1 cellular context compared by ENCODE assay signal in the genomic region with DNA sequence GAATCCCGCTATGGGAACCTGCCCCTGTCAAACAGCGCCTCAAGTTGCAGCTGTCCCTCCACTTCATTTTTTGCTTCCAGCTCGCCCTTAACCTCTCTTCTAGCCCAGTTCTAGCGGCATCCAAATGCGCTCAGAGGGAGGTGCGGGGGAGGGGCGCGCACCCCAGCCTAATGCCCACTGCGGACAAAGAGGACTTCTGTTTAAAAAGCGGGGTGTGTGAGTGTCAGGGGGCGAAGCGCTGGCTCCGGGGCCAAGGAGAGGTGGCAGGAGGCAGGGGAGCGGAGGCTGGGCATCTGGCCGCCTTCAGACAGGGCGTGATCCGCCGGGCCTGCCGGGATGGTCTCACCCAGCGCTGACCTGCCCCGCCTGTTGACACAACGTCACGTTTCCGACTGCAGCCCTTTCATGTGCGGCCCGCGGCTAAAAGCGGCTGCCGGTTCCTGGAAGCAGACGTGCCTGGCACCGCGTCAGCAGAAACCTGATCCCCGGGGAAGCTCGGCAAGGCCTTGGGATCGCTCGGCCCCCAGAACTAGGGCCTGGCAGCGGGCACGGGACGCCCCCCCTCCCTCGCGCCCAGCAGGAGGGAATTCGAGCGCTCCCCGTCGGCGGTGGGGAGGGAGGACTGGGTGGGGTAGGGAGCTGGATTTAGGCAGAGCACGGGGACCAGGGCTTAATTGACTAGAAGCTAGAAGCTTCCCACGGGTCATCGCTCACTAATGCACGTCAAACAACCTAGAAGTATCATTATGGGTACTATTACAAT.
A peak's percentile ranks its signal among the peaks of the same experiment; 100 is the strongest.
TF ChIP-seq lines count a peak whose summit lies in the region.

No MANE protein-coding gene starts in this region.

TF ChIP-seq in HEK293, 187 proteins besides CTCF, POLR2A, EP300 and RAD21 (continued from another document and continues in another):
- TF ChIP-seq, protein P1, sequence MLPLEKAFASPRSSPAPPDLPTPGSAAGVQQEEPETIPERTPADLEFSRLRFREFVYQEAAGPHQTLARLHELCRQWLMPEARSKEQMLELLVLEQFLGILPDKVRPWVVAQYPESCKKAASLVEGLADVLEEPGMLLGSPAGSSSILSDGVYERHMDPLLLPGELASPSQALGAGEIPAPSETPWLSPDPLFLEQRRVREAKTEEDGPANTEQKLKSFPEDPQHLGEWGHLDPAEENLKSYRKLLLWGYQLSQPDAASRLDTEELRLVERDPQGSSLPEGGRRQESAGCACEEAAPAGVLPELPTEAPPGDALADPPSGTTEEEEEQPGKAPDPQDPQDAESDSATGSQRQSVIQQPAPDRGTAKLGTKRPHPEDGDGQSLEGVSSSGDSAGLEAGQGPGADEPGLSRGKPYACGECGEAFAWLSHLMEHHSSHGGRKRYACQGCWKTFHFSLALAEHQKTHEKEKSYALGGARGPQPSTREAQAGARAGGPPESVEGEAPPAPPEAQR (tag by site-specific recombination; IDR thresholded peaks at IDR 0.05), result no peak
- TF ChIP-seq ZBTB1 (tag by site-specific recombination; IDR thresholded peaks at IDR 0.05), result peak; percentile 29; the same call in 1 of the 2 replicates
- TF ChIP-seq, protein P2, sequence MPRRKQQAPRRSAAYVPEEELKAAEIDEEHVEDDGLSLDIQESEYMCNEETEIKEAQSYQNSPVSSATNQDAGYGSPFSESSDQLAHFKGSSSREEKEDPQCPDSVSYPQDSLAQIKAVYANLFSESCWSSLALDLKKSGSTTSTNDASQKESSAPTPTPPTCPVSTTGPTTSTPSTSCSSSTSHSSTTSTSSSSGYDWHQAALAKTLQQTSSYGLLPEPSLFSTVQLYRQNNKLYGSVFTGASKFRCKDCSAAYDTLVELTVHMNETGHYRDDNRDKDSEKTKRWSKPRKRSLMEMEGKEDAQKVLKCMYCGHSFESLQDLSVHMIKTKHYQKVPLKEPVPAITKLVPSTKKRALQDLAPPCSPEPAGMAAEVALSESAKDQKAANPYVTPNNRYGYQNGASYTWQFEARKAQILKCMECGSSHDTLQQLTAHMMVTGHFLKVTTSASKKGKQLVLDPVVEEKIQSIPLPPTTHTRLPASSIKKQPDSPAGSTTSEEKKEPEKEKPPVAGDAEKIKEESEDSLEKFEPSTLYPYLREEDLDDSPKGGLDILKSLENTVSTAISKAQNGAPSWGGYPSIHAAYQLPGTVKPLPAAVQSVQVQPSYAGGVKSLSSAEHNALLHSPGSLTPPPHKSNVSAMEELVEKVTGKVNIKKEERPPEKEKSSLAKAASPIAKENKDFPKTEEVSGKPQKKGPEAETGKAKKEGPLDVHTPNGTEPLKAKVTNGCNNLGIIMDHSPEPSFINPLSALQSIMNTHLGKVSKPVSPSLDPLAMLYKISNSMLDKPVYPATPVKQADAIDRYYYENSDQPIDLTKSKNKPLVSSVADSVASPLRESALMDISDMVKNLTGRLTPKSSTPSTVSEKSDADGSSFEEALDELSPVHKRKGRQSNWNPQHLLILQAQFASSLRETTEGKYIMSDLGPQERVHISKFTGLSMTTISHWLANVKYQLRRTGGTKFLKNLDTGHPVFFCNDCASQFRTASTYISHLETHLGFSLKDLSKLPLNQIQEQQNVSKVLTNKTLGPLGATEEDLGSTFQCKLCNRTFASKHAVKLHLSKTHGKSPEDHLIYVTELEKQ (tag by site-specific recombination; IDR thresholded peaks at IDR 0.05; ENCODE audit: borderline replicate concordance), result peak; percentile 90
- TF ChIP-seq ZNF560 (tag by site-specific recombination; IDR thresholded peaks at IDR 0.05; ENCODE audit: borderline replicate concordance), result no peak
- TF ChIP-seq, protein P3, sequence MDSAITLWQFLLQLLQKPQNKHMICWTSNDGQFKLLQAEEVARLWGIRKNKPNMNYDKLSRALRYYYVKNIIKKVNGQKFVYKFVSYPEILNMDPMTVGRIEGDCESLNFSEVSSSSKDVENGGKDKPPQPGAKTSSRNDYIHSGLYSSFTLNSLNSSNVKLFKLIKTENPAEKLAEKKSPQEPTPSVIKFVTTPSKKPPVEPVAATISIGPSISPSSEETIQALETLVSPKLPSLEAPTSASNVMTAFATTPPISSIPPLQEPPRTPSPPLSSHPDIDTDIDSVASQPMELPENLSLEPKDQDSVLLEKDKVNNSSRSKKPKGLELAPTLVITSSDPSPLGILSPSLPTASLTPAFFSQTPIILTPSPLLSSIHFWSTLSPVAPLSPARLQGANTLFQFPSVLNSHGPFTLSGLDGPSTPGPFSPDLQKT (IDR thresholded peaks at IDR 0.05; ENCODE audit: borderline replicate concordance, low read depth, low read length), result no peak
- peak; percentile 80 for TF ChIP-seq ZNF10 (tag by site-specific recombination; IDR thresholded peaks at IDR 0.05)
- no peak for TF ChIP-seq ZNF350 (tag by site-specific recombination; IDR thresholded peaks at IDR 0.05)
- no peak for TF ChIP-seq ZNF791 (tag by site-specific recombination; IDR thresholded peaks at IDR 0.05)
- TF ChIP-seq, protein P4, sequence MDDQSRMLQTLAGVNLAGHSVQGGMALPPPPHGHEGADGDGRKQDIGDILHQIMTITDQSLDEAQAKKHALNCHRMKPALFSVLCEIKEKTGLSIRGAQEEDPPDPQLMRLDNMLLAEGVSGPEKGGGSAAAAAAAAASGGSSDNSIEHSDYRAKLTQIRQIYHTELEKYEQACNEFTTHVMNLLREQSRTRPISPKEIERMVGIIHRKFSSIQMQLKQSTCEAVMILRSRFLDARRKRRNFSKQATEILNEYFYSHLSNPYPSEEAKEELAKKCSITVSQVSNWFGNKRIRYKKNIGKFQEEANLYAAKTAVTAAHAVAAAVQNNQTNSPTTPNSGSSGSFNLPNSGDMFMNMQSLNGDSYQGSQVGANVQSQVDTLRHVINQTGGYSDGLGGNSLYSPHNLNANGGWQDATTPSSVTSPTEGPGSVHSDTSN (CRISPR knock-in tag; IDR thresholded peaks at IDR 0.05), result 0 out of 2 replicates have a peak, but pooled peaks have one; percentile 27
- no peak for TF ChIP-seq ZNF776 (tag by site-specific recombination; IDR thresholded peaks at IDR 0.05; ENCODE audit: borderline replicate concordance)
- TF ChIP-seq FEZF1 (tag by site-specific recombination; IDR thresholded peaks at IDR 0.05), result peak; percentile 98
- TF ChIP-seq ZNF510 (tag by site-specific recombination; IDR thresholded peaks at IDR 0.05; ENCODE audit: insufficient replicate concordance), result no peak
- TF ChIP-seq ZNF777 (tag by site-specific recombination; IDR thresholded peaks at IDR 0.05; ENCODE audit: borderline replicate concordance), result peak; percentile 42; the same call in 1 of the 2 replicates
- TF ChIP-seq ZSCAN16 (tag by site-specific recombination; IDR thresholded peaks at IDR 0.05), result no peak
- peak; percentile 87 for TF ChIP-seq SP2 (tag by site-specific recombination; IDR thresholded peaks at IDR 0.05)
- peak; percentile 93 for TF ChIP-seq MZF1 (tag by site-specific recombination; IDR thresholded peaks at IDR 0.05; ENCODE audit: borderline replicate concordance)
- peak; percentile 99 for TF ChIP-seq ZSCAN30 (tag by site-specific recombination; IDR thresholded peaks at IDR 0.05)
- no peak for TF ChIP-seq ZNF747 (tag by site-specific recombination; IDR thresholded peaks at IDR 0.05)
- TF ChIP-seq ZNF302 (tag by site-specific recombination; IDR thresholded peaks at IDR 0.05; ENCODE audit: low read depth), result no peak
- peak; percentile 95 for TF ChIP-seq ZBTB21 (tag by site-specific recombination; IDR thresholded peaks at IDR 0.05)
- no peak for TF ChIP-seq ZNF416 (tag by site-specific recombination; IDR thresholded peaks at IDR 0.05)
- TF ChIP-seq, protein P5, sequence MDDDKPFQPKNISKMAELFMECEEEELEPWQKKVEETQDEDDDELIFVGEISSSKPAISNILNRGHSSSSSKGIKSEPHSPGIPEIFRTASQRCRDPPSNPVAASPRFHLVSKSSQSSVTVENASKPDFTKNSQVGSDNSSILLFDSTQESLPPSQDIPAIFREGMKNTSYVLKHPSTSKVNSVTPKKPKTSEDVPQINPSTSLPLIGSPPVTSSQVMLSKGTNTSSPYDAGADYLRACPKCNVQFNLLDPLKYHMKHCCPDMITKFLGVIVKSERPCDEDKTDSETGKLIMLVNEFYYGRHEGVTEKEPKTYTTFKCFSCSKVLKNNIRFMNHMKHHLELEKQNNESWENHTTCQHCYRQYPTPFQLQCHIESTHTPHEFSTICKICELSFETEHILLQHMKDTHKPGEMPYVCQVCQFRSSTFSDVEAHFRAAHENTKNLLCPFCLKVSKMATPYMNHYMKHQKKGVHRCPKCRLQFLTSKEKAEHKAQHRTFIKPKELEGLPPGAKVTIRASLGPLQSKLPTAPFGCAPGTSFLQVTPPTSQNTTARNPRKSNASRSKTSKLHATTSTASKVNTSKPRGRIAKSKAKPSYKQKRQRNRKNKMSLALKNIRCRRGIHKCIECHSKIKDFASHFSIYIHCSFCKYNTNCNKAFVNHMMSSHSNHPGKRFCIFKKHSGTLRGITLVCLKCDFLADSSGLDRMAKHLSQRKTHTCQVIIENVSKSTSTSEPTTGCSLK (tag by site-specific recombination; IDR thresholded peaks at IDR 0.05), result no peak
- no peak for TF ChIP-seq ZFP41 (tag by site-specific recombination; IDR thresholded peaks at IDR 0.05; ENCODE audit: borderline replicate concordance)
- peak; percentile 35; the same call in 1 of the 2 replicates for TF ChIP-seq BCL11B (tag by site-specific recombination; IDR thresholded peaks at IDR 0.05; ENCODE audit: low read depth)
- no peak for TF ChIP-seq ZNF677 (tag by site-specific recombination; IDR thresholded peaks at IDR 0.05)
- TF ChIP-seq GLIS1 (tag by site-specific recombination; IDR thresholded peaks at IDR 0.05), result peak; percentile 98
- TF ChIP-seq, protein P6, sequence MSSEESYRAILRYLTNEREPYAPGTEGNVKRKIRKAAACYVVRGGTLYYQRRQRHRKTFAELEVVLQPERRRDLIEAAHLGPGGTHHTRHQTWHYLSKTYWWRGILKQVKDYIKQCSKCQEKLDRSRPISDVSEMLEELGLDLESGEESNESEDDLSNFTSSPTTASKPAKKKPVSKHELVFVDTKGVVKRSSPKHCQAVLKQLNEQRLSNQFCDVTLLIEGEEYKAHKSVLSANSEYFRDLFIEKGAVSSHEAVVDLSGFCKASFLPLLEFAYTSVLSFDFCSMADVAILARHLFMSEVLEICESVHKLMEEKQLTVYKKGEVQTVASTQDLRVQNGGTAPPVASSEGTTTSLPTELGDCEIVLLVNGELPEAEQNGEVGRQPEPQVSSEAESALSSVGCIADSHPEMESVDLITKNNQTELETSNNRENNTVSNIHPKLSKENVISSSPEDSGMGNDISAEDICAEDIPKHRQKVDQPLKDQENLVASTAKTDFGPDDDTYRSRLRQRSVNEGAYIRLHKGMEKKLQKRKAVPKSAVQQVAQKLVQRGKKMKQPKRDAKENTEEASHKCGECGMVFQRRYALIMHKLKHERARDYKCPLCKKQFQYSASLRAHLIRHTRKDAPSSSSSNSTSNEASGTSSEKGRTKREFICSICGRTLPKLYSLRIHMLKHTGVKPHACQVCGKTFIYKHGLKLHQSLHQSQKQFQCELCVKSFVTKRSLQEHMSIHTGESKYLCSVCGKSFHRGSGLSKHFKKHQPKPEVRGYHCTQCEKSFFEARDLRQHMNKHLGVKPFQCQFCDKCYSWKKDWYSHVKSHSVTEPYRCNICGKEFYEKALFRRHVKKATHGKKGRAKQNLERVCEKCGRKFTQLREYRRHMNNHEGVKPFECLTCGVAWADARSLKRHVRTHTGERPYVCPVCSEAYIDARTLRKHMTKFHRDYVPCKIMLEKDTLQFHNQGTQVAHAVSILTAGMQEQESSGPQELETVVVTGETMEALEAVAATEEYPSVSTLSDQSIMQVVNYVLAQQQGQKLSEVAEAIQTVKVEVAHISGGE (tag by site-specific recombination; conservative IDR thresholded peaks at IDR 0.05; ENCODE audit: low read depth), result peak; percentile 31; the same call in 1 of the 2 replicates
- TF ChIP-seq ZNF423 (tag by site-specific recombination; IDR thresholded peaks at IDR 0.05), result peak; percentile 98
- TF ChIP-seq ZNF571 (tag by site-specific recombination; IDR thresholded peaks at IDR 0.05), result no peak
- TF ChIP-seq ZNF76 (tag by site-specific recombination; IDR thresholded peaks at IDR 0.05; ENCODE audit: borderline replicate concordance, low read depth), result peak; percentile 85; the same call in 1 of the 2 replicates
- TF ChIP-seq, protein P7, sequence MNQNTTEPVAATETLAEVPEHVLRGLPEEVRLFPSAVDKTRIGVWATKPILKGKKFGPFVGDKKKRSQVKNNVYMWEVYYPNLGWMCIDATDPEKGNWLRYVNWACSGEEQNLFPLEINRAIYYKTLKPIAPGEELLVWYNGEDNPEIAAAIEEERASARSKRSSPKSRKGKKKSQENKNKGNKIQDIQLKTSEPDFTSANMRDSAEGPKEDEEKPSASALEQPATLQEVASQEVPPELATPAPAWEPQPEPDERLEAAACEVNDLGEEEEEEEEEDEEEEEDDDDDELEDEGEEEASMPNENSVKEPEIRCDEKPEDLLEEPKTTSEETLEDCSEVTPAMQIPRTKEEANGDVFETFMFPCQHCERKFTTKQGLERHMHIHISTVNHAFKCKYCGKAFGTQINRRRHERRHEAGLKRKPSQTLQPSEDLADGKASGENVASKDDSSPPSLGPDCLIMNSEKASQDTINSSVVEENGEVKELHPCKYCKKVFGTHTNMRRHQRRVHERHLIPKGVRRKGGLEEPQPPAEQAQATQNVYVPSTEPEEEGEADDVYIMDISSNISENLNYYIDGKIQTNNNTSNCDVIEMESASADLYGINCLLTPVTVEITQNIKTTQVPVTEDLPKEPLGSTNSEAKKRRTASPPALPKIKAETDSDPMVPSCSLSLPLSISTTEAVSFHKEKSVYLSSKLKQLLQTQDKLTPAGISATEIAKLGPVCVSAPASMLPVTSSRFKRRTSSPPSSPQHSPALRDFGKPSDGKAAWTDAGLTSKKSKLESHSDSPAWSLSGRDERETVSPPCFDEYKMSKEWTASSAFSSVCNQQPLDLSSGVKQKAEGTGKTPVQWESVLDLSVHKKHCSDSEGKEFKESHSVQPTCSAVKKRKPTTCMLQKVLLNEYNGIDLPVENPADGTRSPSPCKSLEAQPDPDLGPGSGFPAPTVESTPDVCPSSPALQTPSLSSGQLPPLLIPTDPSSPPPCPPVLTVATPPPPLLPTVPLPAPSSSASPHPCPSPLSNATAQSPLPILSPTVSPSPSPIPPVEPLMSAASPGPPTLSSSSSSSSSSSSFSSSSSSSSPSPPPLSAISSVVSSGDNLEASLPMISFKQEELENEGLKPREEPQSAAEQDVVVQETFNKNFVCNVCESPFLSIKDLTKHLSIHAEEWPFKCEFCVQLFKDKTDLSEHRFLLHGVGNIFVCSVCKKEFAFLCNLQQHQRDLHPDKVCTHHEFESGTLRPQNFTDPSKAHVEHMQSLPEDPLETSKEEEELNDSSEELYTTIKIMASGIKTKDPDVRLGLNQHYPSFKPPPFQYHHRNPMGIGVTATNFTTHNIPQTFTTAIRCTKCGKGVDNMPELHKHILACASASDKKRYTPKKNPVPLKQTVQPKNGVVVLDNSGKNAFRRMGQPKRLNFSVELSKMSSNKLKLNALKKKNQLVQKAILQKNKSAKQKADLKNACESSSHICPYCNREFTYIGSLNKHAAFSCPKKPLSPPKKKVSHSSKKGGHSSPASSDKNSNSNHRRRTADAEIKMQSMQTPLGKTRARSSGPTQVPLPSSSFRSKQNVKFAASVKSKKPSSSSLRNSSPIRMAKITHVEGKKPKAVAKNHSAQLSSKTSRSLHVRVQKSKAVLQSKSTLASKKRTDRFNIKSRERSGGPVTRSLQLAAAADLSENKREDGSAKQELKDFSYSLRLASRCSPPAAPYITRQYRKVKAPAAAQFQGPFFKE (tag by site-specific recombination; IDR thresholded peaks at IDR 0.05; ENCODE audit: borderline replicate concordance), result no peak
- TF ChIP-seq, protein P8, sequence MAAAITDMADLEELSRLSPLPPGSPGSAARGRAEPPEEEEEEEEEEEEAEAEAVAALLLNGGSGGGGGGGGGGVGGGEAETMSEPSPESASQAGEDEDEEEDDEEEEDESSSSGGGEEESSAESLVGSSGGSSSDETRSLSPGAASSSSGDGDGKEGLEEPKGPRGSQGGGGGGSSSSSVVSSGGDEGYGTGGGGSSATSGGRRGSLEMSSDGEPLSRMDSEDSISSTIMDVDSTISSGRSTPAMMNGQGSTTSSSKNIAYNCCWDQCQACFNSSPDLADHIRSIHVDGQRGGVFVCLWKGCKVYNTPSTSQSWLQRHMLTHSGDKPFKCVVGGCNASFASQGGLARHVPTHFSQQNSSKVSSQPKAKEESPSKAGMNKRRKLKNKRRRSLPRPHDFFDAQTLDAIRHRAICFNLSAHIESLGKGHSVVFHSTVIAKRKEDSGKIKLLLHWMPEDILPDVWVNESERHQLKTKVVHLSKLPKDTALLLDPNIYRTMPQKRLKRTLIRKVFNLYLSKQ (tag by site-specific recombination; IDR thresholded peaks at IDR 0.05; ENCODE audit: borderline replicate concordance), result no peak
